11 cellular contexts compared by ENCODE assay signal in genomic region chr3:49807427-49808114, GRCh38. TPM values are rescaled to one million over a fixed set of nuclear protein-coding genes. Genes with fewer than 3 reads are reported as not detected.
DNase-seq lines count a peak whose midpoint lies in the region; ATAC-seq and TF ChIP-seq lines count a peak whose summit lies in the region.
"Had no signal": no experiment of that assay in that cellular context is flagged by ENCODE, and none has a peak within 500 bp of the region (broad histone marks: within the 10 kb centered on the region; RNA-seq: fewer than 3 reads in every experiment).

No MANE protein-coding gene starts in this region.

- ATAC-seq in DND-41 (ENCODE audit: insufficient read depth, low read depth) (no peak), GM18502 (IDR thresholded peaks at IDR 0.05; ENCODE audit: poor library complexity, unreplicated experiment) (no peak), HG02588 (IDR thresholded peaks at IDR 0.05; ENCODE audit: unreplicated experiment) (no peak)

- intact Hi-C loops in prostate gland (cut with DNase I) = no loop called here

- DNase-seq in DND-41 (no peak), KG1 (lab: John Stamatoyannopoulos, UW) (peak; percentile 65), dermis blood vessel endothelial cell (peak; percentile 49), prostate gland (ENCODE audit: low spot score) (no peak), AG08395 (ENCODE audit: low spot score) (no peak), smooth muscle cell (lab: John Stamatoyannopoulos, UW; ENCODE audit: unreplicated experiment) (no peak)
- DNase-seq: NCI-H345, SIG-M5 had no signal

- H4K20me1 ChIP-seq in DND-41 (ENCODE audit: insufficient read depth, low read length) (peaks cover 16% of the 10 kb centered on the region), smooth muscle cell (ENCODE audit: low read depth) (no peaks in the 10 kb centered on the region)

- TF ChIP-seq POLR2A in prostate gland (IDR thresholded peaks at IDR 0.05) = no peak

- H3K27me3 ChIP-seq in DND-41 (ENCODE audit: insufficient read depth, low read length, poor library complexity) (peaks cover 12% of the 10 kb centered on the region), prostate gland (replicated peaks; ENCODE audit: insufficient read depth) (no peaks in the 10 kb centered on the region), smooth muscle cell (ENCODE audit: low read depth) (no peaks in the 10 kb centered on the region)

- H3K4me1 ChIP-seq in DND-41 (ENCODE audit: insufficient read depth, low read length) = peaks cover 59% of the 10 kb centered on the region
- H3K4me1 ChIP-seq in prostate gland (replicated peaks) = peaks cover 22% of the 10 kb centered on the region
- peaks cover 6% of the 10 kb centered on the region for H3K4me1 ChIP-seq in smooth muscle cell (ENCODE audit: low read depth)

- H3F3A ChIP-seq in smooth muscle cell (ENCODE audit: low read depth) = no peaks in the 10 kb centered on the region

- no peaks in the 10 kb centered on the region for H3K9me3 ChIP-seq in DND-41 (ENCODE audit: insufficient read depth, low read length, severe bottlenecking)
- no peaks in the 10 kb centered on the region for H3K9me3 ChIP-seq in prostate gland
- no peaks in the 10 kb centered on the region for H3K9me3 ChIP-seq in smooth muscle cell (replicated peaks; ENCODE audit: low read depth)

- WGBS in prostate gland = 54% methylated on average over 13 of the region's 13 CpGs
- WGBS in smooth muscle cell (ENCODE audit: low lambda C conversion rate) = 79% methylated on average over 13 of the region's 13 CpGs

- TF ChIP-seq CTCF in DND-41 (IDR thresholded peaks at IDR 0.05; ENCODE audit: borderline replicate concordance, extremely low read depth, low read length, poor library complexity, severe bottlenecking) (no peak), prostate gland (IDR thresholded peaks at IDR 0.05) (no peak), smooth muscle cell (IDR thresholded peaks at IDR 0.05; ENCODE audit: borderline replicate concordance, insufficient read depth, poor library complexity, severe bottlenecking) (no peak)

- H3K79me2 ChIP-seq in DND-41 (ENCODE audit: insufficient read depth, low read length) (no peaks in the 10 kb centered on the region), smooth muscle cell (ENCODE audit: low read depth) (no peaks in the 10 kb centered on the region)

- no peak overlapping the region for H3K4me3 ChIP-seq in DND-41 (ENCODE audit: low read depth in 1 of 2, low read length in 2 of 2)
- H3K4me3 ChIP-seq in prostate gland = no peak overlapping the region
- no peak overlapping the region for H3K4me3 ChIP-seq in smooth muscle cell

- H3K36me3 ChIP-seq in DND-41 (ENCODE audit: insufficient read depth, low read length) (peaks cover 22% of the 10 kb centered on the region), prostate gland (peaks cover 0 to 10% of the 10 kb centered on the region in 2 donors), smooth muscle cell (ENCODE audit: low read depth) (no peaks in the 10 kb centered on the region)

- H3K9ac ChIP-seq in DND-41 (ENCODE audit: low read depth, low read length) (0 out of 2 replicates have a peak overlapping the region, but pooled peaks have one; percentile 2), smooth muscle cell (ENCODE audit: low read depth) (no peak overlapping the region)

- H2AFZ ChIP-seq in DND-41 (ENCODE audit: low read depth, low read length) = no peak overlapping the region
- H2AFZ ChIP-seq in smooth muscle cell (ENCODE audit: low read depth) = no peak overlapping the region

- H3K4me2 ChIP-seq in DND-41 (ENCODE audit: insufficient read depth, low read length) (no peak overlapping the region), smooth muscle cell (no peak overlapping the region)

- H3K27ac ChIP-seq in DND-41 (ENCODE audit: low read length) (no peak overlapping the region), prostate gland (peak overlapping the region; percentile 1 to 85), smooth muscle cell (ENCODE audit: low read depth) (no peak overlapping the region)

RNA-seq across cellular contexts. Expression of gene INKA1, which starts 4.5 kb away (rescaled TPM):
- total RNA-seq in dermis blood vessel endothelial cell (14.0 and 28.8 TPM in 2 replicates), prostate gland (1 to 10 TPM; 4.0 to 8.1 TPM), smooth muscle cell (2.5 and 4.1 TPM in 2 replicates)
- 7.3 and 8.1 TPM in 2 replicates for polyA plus RNA-seq in smooth muscle cell

RNA-seq across cellular contexts. Expression of gene UBA7, which starts 6.2 kb away (rescaled TPM):
- 44.2 and 58.5 TPM in 2 replicates for total RNA-seq in dermis blood vessel endothelial cell
- 10 to 100 TPM; 50.5 to 96.9 TPM for total RNA-seq in prostate gland
- 0.94 and 6.9 TPM in 2 replicates for total RNA-seq in smooth muscle cell
- 6.6 and 10.3 TPM in 2 replicates for polyA plus RNA-seq in smooth muscle cell

RNA-seq across cellular contexts. Expression of gene CDHR4, which starts 7.9 kb away (rescaled TPM):
- total RNA-seq in dermis blood vessel endothelial cell = not detected in 2 replicates
- not detected for total RNA-seq in prostate gland
- 0.31 and 4.8 TPM in 2 replicates for total RNA-seq in smooth muscle cell
- polyA plus RNA-seq in smooth muscle cell = 0.84 TPM in 1 of 2 replicates, not detected in the other
- total RNA-seq: dermis microvascular lymphatic vessel endothelial cell had no signal

RNA-seq across cellular contexts. Expression of gene IP6K1, which starts 21.2 kb away (rescaled TPM):
- 57.3 and 89.1 TPM in 2 replicates for total RNA-seq in dermis blood vessel endothelial cell
- total RNA-seq in prostate gland = 100 to 1,000 TPM in 1 of 2 donors, 10 to 100 TPM in 1; 46.5 to 119 TPM
- 26.8 and 31.1 TPM in 2 replicates for total RNA-seq in smooth muscle cell
- polyA plus RNA-seq in smooth muscle cell = 23.0 and 24.6 TPM in 2 replicates

RNA-seq across cellular contexts. Expression of gene TRAIP, which starts 48.8 kb away (rescaled TPM):
- total RNA-seq in dermis blood vessel endothelial cell (2.0 and 3.9 TPM in 2 replicates), prostate gland (1 to 10 TPM; 2.8 to 7.7 TPM), smooth muscle cell (1.1 and 3.8 TPM in 2 replicates)
- polyA plus RNA-seq in smooth muscle cell = 3.3 and 4.6 TPM in 2 replicates

Comparison
In these comparisons a context has a peak if more than half of its experiments do, and no peak if none do; other contexts are left out.
1. DNase-seq: peak in KG1 (single experiment) and dermis blood vessel endothelial cell (single experiment); none in DND-41 (single experiment), prostate gland (single experiment), AG08395 (single experiment) and smooth muscle cell (single experiment).
2. H3K27ac ChIP-seq: peak in prostate gland (2 of 2); none in DND-41 (single experiment) and smooth muscle cell (single experiment).